8 cellular contexts compared by ENCODE assay signal in genomic region chr3:179608931-179609720, GRCh38. TPM values are rescaled to one million over a fixed set of nuclear protein-coding genes. Genes with fewer than 3 reads are reported as not detected.
DNase-seq lines count a peak whose midpoint lies in the region; ATAC-seq and TF ChIP-seq lines count a peak whose summit lies in the region.

No MANE protein-coding gene starts in this region.

- H3K36me3 ChIP-seq in left ventricle myocardium inferior, result peaks cover 40% of the 10 kb centered on the region

- DNase-seq in activated naive CD4-positive, alpha-beta T cell treated with Interleukin-2 at 50 U/mL for 16 hours, result peak; percentile 15
- DNase-seq in activated naive CD4-positive, alpha-beta T cell treated with anti-CD3 and anti-CD28 coated beads, Interleukin-2, amount 50 U/mL, for 16 hours, result no peak
- DNase-seq in SIG-M5 (lab: John Stamatoyannopoulos, UW) (peak; percentile 38), glutamatergic neuron (no peak), WTC11 (ENCODE audit: low spot score) (no peak), left ventricle myocardium inferior (no peak)
- no peak for DNase-seq in stimulated activated naive CD8-positive, alpha-beta T cell treated with anti-CD3 and anti-CD28 coated beads, Interleukin-15, Interleukin-2, amounts not matched to agents 100 U/mL and 50 U/mL, for 24 hours

- H3K27me3 ChIP-seq in left ventricle myocardium inferior (ENCODE audit: low read depth), result no peaks in the 10 kb centered on the region

- H3K4me3 Mint-ChIP-seq in glutamatergic neuron (ENCODE audit: unreplicated experiment), result no peak overlapping the region
- H3K4me3 Mint-ChIP-seq in WTC11, result no peak overlapping the region

- H3K4me1 Mint-ChIP-seq in glutamatergic neuron (ENCODE audit: low read depth, unreplicated experiment) (peaks cover 5% of the 10 kb centered on the region), WTC11 (peaks cover 4% of the 10 kb centered on the region)

- H3K4me1 ChIP-seq in left ventricle myocardium inferior, result peaks cover 85% of the 10 kb centered on the region

- TF ChIP-seq CTCF in glutamatergic neuron (IDR thresholded peaks at IDR 0.05; ENCODE audit: partially characterized antibody, unreplicated experiment), result no peak
- TF ChIP-seq CTCF in WTC11 (IDR thresholded peaks at IDR 0.05), result no peak
- TF ChIP-seq CTCF in left ventricle myocardium inferior (IDR thresholded peaks at IDR 0.05; ENCODE audit: borderline replicate concordance), result no peak

- H3K4me3 ChIP-seq in left ventricle myocardium inferior, result no peak overlapping the region

- H3K27ac ChIP-seq in left ventricle myocardium inferior (replicated peaks), result no peak overlapping the region

- H3K9me3 Mint-ChIP-seq in glutamatergic neuron (ENCODE audit: unreplicated experiment) (peaks cover 2% of the 10 kb centered on the region), WTC11 (no peaks in the 10 kb centered on the region)

- intact Hi-C loops in left ventricle myocardium inferior (cut with micrococcal nuclease), result no loop called here

- ATAC-seq in HG03025 (IDR thresholded peaks at IDR 0.05; ENCODE audit: low FRiP score, unreplicated experiment) (peak; percentile 53), WTC11 (no peak)
- peak; percentile 73 for ATAC-seq in stimulated activated naive CD8-positive, alpha-beta T cell treated with anti-CD3 and anti-CD28 coated beads, Interleukin-15, Interleukin-2, amounts not matched to agents 100 U/mL and 50 U/mL, for 24 hours

- POLR2A ChIA-PET in WTC11 (lab: Charles Lee), result no interaction called here

- H3K36me3 Mint-ChIP-seq in glutamatergic neuron (ENCODE audit: unreplicated experiment) (no peaks in the 10 kb centered on the region), WTC11 (peaks cover 11% of the 10 kb centered on the region)

- H3K27ac Mint-ChIP-seq in glutamatergic neuron (ENCODE audit: unreplicated experiment), result no peak overlapping the region
- H3K27ac Mint-ChIP-seq in WTC11, result no peak overlapping the region

- CTCF ChIA-PET in WTC11 (lab: Charles Lee), result no interaction called here

- H3K9me3 ChIP-seq in left ventricle myocardium inferior (replicated peaks), result no peaks in the 10 kb centered on the region

- H3K27me3 Mint-ChIP-seq in glutamatergic neuron (ENCODE audit: unreplicated experiment), result no peaks in the 10 kb centered on the region
- H3K27me3 Mint-ChIP-seq in WTC11 (ENCODE audit: low read depth), result no peaks in the 10 kb centered on the region

TF ChIP-seq in WTC11, 78 proteins besides CTCF, POLR2A, EP300 and RAD21:
- TF ChIP-seq FOXK1 (CRISPR knock-in tag; IDR thresholded peaks at IDR 0.05), result no peak
- TF ChIP-seq, protein P1, sequence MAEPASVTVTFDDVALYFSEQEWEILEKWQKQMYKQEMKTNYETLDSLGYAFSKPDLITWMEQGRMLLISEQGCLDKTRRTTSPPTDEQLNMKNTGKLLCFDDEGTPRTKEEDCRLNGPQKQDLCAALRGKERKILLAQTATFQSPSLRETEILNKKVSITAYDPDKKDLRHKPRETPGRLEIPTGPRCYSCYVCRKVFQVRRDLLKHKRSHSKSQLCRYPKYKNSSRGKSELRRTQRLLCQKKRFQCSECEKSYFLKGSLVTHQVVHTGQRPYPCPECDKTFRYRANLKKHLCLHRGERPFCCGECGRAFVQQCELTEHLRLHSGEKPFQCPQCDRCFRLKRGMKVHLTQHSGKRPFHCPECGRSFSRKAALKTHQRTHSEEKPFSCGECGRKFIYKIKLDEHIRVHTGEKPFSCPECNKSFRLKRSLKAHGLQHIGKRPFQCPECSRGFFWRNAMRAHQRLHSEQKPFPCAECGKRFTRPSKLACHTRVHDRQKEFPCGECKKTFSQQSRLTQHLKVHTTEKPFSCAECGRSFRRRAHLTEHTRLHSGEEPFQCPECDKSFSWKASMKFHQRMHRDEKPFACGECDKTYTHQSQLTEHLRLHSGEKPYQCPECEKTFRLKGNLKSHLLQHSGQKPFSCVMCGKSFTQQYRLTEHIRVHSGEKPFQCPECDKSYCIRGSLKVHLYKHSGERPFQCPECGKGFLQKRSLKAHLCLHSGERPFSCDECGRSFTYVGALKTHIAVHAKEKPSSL (CRISPR knock-in tag; conservative IDR thresholded peaks at IDR 0.05), result no peak
- TF ChIP-seq NFATC4 (CRISPR knock-in tag; IDR thresholded peaks at IDR 0.05), result no peak
- TF ChIP-seq, protein P2, sequence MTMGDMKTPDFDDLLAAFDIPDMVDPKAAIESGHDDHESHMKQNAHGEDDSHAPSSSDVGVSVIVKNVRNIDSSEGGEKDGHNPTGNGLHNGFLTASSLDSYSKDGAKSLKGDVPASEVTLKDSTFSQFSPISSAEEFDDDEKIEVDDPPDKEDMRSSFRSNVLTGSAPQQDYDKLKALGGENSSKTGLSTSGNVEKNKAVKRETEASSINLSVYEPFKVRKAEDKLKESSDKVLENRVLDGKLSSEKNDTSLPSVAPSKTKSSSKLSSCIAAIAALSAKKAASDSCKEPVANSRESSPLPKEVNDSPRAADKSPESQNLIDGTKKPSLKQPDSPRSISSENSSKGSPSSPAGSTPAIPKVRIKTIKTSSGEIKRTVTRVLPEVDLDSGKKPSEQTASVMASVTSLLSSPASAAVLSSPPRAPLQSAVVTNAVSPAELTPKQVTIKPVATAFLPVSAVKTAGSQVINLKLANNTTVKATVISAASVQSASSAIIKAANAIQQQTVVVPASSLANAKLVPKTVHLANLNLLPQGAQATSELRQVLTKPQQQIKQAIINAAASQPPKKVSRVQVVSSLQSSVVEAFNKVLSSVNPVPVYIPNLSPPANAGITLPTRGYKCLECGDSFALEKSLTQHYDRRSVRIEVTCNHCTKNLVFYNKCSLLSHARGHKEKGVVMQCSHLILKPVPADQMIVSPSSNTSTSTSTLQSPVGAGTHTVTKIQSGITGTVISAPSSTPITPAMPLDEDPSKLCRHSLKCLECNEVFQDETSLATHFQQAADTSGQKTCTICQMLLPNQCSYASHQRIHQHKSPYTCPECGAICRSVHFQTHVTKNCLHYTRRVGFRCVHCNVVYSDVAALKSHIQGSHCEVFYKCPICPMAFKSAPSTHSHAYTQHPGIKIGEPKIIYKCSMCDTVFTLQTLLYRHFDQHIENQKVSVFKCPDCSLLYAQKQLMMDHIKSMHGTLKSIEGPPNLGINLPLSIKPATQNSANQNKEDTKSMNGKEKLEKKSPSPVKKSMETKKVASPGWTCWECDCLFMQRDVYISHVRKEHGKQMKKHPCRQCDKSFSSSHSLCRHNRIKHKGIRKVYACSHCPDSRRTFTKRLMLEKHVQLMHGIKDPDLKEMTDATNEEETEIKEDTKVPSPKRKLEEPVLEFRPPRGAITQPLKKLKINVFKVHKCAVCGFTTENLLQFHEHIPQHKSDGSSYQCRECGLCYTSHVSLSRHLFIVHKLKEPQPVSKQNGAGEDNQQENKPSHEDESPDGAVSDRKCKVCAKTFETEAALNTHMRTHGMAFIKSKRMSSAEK (CRISPR knock-in tag; IDR thresholded peaks at IDR 0.05; ENCODE audit: borderline replicate concordance), result no peak
- no peak for TF ChIP-seq ZNF121 (CRISPR knock-in tag; IDR thresholded peaks at IDR 0.05)
- no peak for TF ChIP-seq TP53 (CRISPR knock-in tag; IDR thresholded peaks at IDR 0.05)
- TF ChIP-seq CBFB (CRISPR knock-in tag; IDR thresholded peaks at IDR 0.05; ENCODE audit: low read depth), result no peak

RNA-seq across cellular contexts. Expression of gene NDUFB5, which starts 4.5 kb away (rescaled TPM):
- total RNA-seq in glutamatergic neuron (ENCODE audit: unreplicated experiment) (77.7 TPM), WTC11 (2021) (95.6 to 114 TPM (median 104 TPM) in 3 replicates), left ventricle myocardium inferior (365 TPM)

RNA-seq across cellular contexts. Expression of gene MRPL47, which starts 4.7 kb away (rescaled TPM):
- total RNA-seq in glutamatergic neuron (ENCODE audit: unreplicated experiment) (45.0 TPM), WTC11 (2021) (55.9 to 68.9 TPM (median 61.3 TPM) in 3 replicates), left ventricle myocardium inferior (45.1 TPM)

RNA-seq across cellular contexts. Expression of gene USP13, which starts 43.7 kb away (rescaled TPM):
- total RNA-seq in glutamatergic neuron (ENCODE audit: unreplicated experiment), result 28.5 TPM
- 24.8 to 27.2 TPM (median 26.8 TPM) in 3 replicates for total RNA-seq in WTC11 (2021)
- 162 TPM for total RNA-seq in left ventricle myocardium inferior

RNA-seq across cellular contexts. Expression of gene ACTL6A, which starts 46.4 kb away (rescaled TPM):
- 58.8 TPM for total RNA-seq in glutamatergic neuron (ENCODE audit: unreplicated experiment)
- 71.6 to 82.9 TPM (median 74.6 TPM) in 3 replicates for total RNA-seq in WTC11 (2021)
- 22.6 TPM for total RNA-seq in left ventricle myocardium inferior

Comparison
In these comparisons a context has a peak if more than half of its experiments do, and no peak if none do; other contexts are left out.
1. DNase-seq: peak in activated naive CD4-positive, alpha-beta T cell treated with Interleukin-2 at 50 U/mL for 16 hours (single experiment) and SIG-M5 (single experiment); none in activated naive CD4-positive, alpha-beta T cell treated with anti-CD3 and anti-CD28 coated beads, Interleukin-2, amount 50 U/mL, for 16 hours (single experiment), stimulated activated naive CD8-positive, alpha-beta T cell treated with anti-CD3 and anti-CD28 coated beads, Interleukin-15, Interleukin-2, amounts not matched to agents 100 U/mL and 50 U/mL, for 24 hours (single experiment), glutamatergic neuron (single experiment), WTC11 (single experiment) and left ventricle myocardium inferior (single experiment).